13 cellular contexts compared by ENCODE assay signal in genomic region chr2:3403587-3404334, GRCh38. TPM values are rescaled to one million over a fixed set of nuclear protein-coding genes. Genes with fewer than 3 reads are reported as not detected.
DNase-seq lines count a peak whose midpoint lies in the region; ATAC-seq, FAIRE-seq and TF ChIP-seq lines count a peak whose summit lies in the region.
"Had no signal": no experiment of that assay in that cellular context is flagged by ENCODE, and none has a peak within 500 bp of the region (broad histone marks: within the 10 kb centered on the region; RNA-seq: fewer than 3 reads in every experiment).

No MANE protein-coding gene starts in this region.

- POLR2A ChIA-PET in WTC11 (lab: Charles Lee): no interaction called here

- TF ChIP-seq CTCF in kidney (IDR thresholded peaks at IDR 0.05; ENCODE audit: borderline replicate concordance, extremely low read depth, insufficient read depth): no peak
- TF ChIP-seq CTCF in WERI-Rb-1 (IDR thresholded peaks at IDR 0.05; ENCODE audit: low read depth, low read length): no peak
- no peak for TF ChIP-seq CTCF in WTC11 (IDR thresholded peaks at IDR 0.05)

- H3K9me3 Mint-ChIP-seq in WTC11: no peaks in the 10 kb centered on the region

- H3K4me1 ChIP-seq in kidney (ENCODE audit: control insufficient read depth in 1 of 2, insufficient read depth in 1 of 2, low read depth in 1 of 2, low read length in 2 of 2): peaks cover 8 to 12% of the 10 kb centered on the region in 2 donors

- FAIRE-seq in kidney (lab: Jason Lieb, UNC): no peak
- FAIRE-seq: D721Med, endothelial cell of umbilical vein had no signal

- H3K4me3 ChIP-seq in kidney (ENCODE audit: low read length in 2 of 2) (no peak overlapping the region), WERI-Rb-1 (ENCODE audit: low read depth, low read length) (no peak overlapping the region)

- ATAC-seq in GM18868 (IDR thresholded peaks at IDR 0.05; ENCODE audit: unreplicated experiment) (peak; percentile 99), GM21526 (IDR thresholded peaks at IDR 0.05; ENCODE audit: low FRiP score, unreplicated experiment) (peak; percentile 99), HG03095 (IDR thresholded peaks at IDR 0.05; ENCODE audit: unreplicated experiment) (peak; percentile 100), WTC11 (no peak)

- H3K36me3 ChIP-seq in kidney (ENCODE audit: control insufficient read depth in 1 of 2, insufficient read depth in 2 of 2, low read length in 2 of 2) (peaks cover 5 to 13% of the 10 kb centered on the region in 2 donors), WERI-Rb-1 (peaks cover 29% of the 10 kb centered on the region)

- CTCF ChIA-PET in WTC11 (lab: Charles Lee): no interaction called here

- no peak overlapping the region for H3K4me3 Mint-ChIP-seq in WTC11

- no peak overlapping the region for H3K27ac Mint-ChIP-seq in WTC11

- no peak overlapping the region for H3K9ac ChIP-seq in kidney (ENCODE audit: low read length in 2 of 2)

- no peaks in the 10 kb centered on the region for H3K27me3 Mint-ChIP-seq in WTC11 (ENCODE audit: low read depth)

- H3K27ac ChIP-seq in caudate nucleus (ENCODE audit: low read depth, low read length) (peak overlapping the region; percentile 48), kidney (ENCODE audit: low read depth in 2 of 2, low read length in 2 of 2) (no peak overlapping the region), WERI-Rb-1 (no peak overlapping the region)

- DNase-seq in caudate nucleus (lab: John Stamatoyannopoulos, UW): no peak
- DNase-seq in kidney: no peak
- no peak for DNase-seq in SHP77 (lab: John Stamatoyannopoulos, UW)
- DNase-seq in WERI-Rb-1: no peak
- DNase-seq in WTC11 (ENCODE audit: low spot score): no peak
- DNase-seq: activated CD4-positive, CD25-positive, alpha-beta regulatory T cell treated with anti-CD3 and anti-CD28 coated beads, Interleukin-2, amount 50 U/mL, for 72 hours; H7; nucleus accumbens had no signal

- H3K9me3 ChIP-seq in kidney (ENCODE audit: control insufficient read depth in 1 of 2, low read length in 2 of 2) (no peaks in the 10 kb centered on the region), WERI-Rb-1 (ENCODE audit: severe bottlenecking) (no peaks in the 10 kb centered on the region)

- peaks cover 15% of the 10 kb centered on the region for H3K4me1 Mint-ChIP-seq in WTC11

- intact Hi-C loops in kidney (cut with DNase I): no loop called here

- H3K36me3 Mint-ChIP-seq in WTC11: peaks cover 17% of the 10 kb centered on the region; the same call in 1 of the 2 replicates

- H3K27me3 ChIP-seq in WERI-Rb-1 (ENCODE audit: insufficient read depth, low read depth, severe bottlenecking): no peaks in the 10 kb centered on the region

TF ChIP-seq in WTC11, 78 proteins besides CTCF, POLR2A, EP300 and RAD21:
- TF ChIP-seq TP53 (CRISPR knock-in tag; IDR thresholded peaks at IDR 0.05) (no peak), ATF1 (CRISPR knock-in tag; IDR thresholded peaks at IDR 0.05) (no peak), MYBL2 (CRISPR knock-in tag; IDR thresholded peaks at IDR 0.05) (no peak), SMAD4 (CRISPR knock-in tag; IDR thresholded peaks at IDR 0.05) (no peak), CREB1 (CRISPR knock-in tag; IDR thresholded peaks at IDR 0.05) (no peak), FOXK1 (CRISPR knock-in tag; IDR thresholded peaks at IDR 0.05) (no peak), PREB (CRISPR knock-in tag; IDR thresholded peaks at IDR 0.05; ENCODE audit: borderline replicate concordance) (no peak)
- TF ChIP-seq, protein P1, sequence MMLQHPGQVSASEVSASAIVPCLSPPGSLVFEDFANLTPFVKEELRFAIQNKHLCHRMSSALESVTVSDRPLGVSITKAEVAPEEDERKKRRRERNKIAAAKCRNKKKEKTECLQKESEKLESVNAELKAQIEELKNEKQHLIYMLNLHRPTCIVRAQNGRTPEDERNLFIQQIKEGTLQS (CRISPR knock-in tag; conservative IDR thresholded peaks at IDR 0.05): no peak
- TF ChIP-seq, protein P2, sequence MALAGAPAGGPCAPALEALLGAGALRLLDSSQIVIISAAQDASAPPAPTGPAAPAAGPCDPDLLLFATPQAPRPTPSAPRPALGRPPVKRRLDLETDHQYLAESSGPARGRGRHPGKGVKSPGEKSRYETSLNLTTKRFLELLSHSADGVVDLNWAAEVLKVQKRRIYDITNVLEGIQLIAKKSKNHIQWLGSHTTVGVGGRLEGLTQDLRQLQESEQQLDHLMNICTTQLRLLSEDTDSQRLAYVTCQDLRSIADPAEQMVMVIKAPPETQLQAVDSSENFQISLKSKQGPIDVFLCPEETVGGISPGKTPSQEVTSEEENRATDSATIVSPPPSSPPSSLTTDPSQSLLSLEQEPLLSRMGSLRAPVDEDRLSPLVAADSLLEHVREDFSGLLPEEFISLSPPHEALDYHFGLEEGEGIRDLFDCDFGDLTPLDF (CRISPR knock-in tag; IDR thresholded peaks at IDR 0.05): no peak

RNA-seq across cellular contexts. Expression of gene TRAPPC12, which starts 24.3 kb away (rescaled TPM):
- 104 TPM for total RNA-seq in kidney
- polyA plus RNA-seq in kidney (ENCODE audit: insufficient read depth, low read depth, low replicate concordance): 81.6 TPM
- total RNA-seq in WTC11 (2021): 72.3 to 74.5 TPM (median 72.8 TPM) in 3 replicates

RNA-seq across cellular contexts. Expression of gene EIPR1, which starts 26.1 kb away (rescaled TPM):
- total RNA-seq in kidney: 28.2 TPM
- 37.8 TPM for polyA plus RNA-seq in kidney (ENCODE audit: insufficient read depth, low read depth, low replicate concordance)
- 22.8 to 25.0 TPM (median 23.0 TPM) in 3 replicates for total RNA-seq in WTC11 (2021)
